In the genomic region with DNA sequence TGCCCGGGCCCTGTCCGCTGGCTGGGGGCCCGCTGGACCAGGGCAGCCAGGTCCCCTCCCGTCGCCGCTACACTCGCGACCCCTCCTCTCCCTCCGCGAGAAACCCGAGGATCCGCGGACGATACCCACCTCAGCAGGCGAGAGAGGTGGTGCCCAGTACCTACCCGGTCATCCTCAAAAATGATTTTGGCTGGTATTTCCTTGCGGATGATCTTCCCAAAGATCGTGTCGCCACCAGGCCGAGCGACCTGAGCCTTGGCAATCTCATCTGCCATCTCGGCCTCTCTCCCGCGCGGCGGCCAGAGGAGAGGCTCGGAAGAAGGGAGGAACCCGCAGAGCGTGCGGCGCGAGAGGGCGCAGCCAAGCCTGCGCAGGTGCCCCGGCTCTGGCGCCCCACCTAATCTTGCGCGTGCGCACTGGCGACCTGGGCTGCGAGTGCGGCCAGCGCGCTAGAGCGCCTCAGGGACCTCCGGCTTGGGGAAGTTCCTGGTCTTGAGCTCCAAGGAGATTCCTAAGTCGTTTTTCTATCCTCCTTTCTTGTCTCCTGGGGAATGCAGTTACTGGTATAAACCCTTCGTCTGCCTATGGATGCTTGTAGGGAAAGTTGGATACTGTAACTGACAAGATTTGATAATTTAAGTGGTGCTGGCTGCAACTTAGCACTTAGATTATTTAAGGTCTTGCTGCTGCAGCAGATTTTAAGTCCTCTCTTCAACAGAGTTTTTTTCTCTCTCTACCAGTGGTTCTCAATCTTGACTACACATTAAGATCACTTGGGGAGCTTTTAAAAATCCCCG, we compare ENCODE assay signal across 8 cellular contexts. TPM values are rescaled to one million over a fixed set of nuclear protein-coding genes. Genes with fewer than 3 reads are reported as not detected.
A peak's percentile ranks its signal among the peaks of the same experiment; 100 is the strongest.
DNase-seq lines count a peak whose midpoint lies in the region; ATAC-seq and TF ChIP-seq lines count a peak whose summit lies in the region.

Gene HINT1, minus strand, starts transcription at position 326 of the 797 bp plus-strand sequence. Its CDS starts 51 bp downstream, at position 275.

- peak within 1 kb of the TSS; percentile 96 for H3K4me3 Mint-ChIP-seq in activated naive CD8-positive, alpha-beta T cell treated with anti-CD3 and anti-CD28 coated beads for 36 hours

- WGBS in tibial nerve, 2 donors = 0 to 1% methylated on average over 27 to 38 of the region's 49 CpGs

- peaks cover 37% of the 10 kb centered on the region for H3K36me3 Mint-ChIP-seq in activated naive CD8-positive, alpha-beta T cell treated with anti-CD3 and anti-CD28 coated beads for 36 hours

- no peaks in the 10 kb centered on the region for H3K27me3 Mint-ChIP-seq in activated naive CD8-positive, alpha-beta T cell treated with anti-CD3 and anti-CD28 coated beads for 36 hours

- H3K4me1 ChIP-seq in parathyroid adenoma = peaks cover 7% of the 10 kb centered on the region
- peaks cover 0 to 33% (median 13%) of the 10 kb centered on the region in 4 donors for H3K4me1 ChIP-seq in tibial nerve

- H3K27ac ChIP-seq in parathyroid adenoma (peak within 1 kb of the TSS; percentile 94), tibial nerve (peak within 1 kb of the TSS; percentile 92 to 99 (median 95))

- H3K4me2 ChIP-seq in parathyroid adenoma (ENCODE audit: low read length) = peak within 1 kb of the TSS; percentile 83

- peak within 1 kb of the TSS; percentile 59 for H3K9ac ChIP-seq in parathyroid adenoma

- no peaks in the 10 kb centered on the region for H3K27me3 ChIP-seq in parathyroid adenoma (ENCODE audit: control insufficient read depth, insufficient read depth, low read length)
- no peaks in the 10 kb centered on the region for H3K27me3 ChIP-seq in tibial nerve

- H3K36me3 ChIP-seq in parathyroid adenoma (ENCODE audit: control insufficient read depth, insufficient read depth, low read length) (no peaks in the 10 kb centered on the region), tibial nerve (peaks cover 0 to 27% (median 17%) of the 10 kb centered on the region in 3 donors)

- peak within 1 kb of the TSS; percentile 68 for H3K4me3 ChIP-seq in GM12864 (ENCODE audit: low read depth, low read length)
- peak within 1 kb of the TSS; percentile 74 for H3K4me3 ChIP-seq in parathyroid adenoma (ENCODE audit: low read depth, low read length)
- peak within 1 kb of the TSS; percentile 66 to 94 (median 72) for H3K4me3 ChIP-seq in tibial nerve

- peak in 1 of 2 donors; percentile 95 for TF ChIP-seq EP300 in tibial nerve (IDR thresholded peaks at IDR 0.05)

- H3K79me2 ChIP-seq in parathyroid adenoma = peaks cover 16% of the 10 kb centered on the region

- H3K9me3 ChIP-seq in parathyroid adenoma (ENCODE audit: control insufficient read depth, low read length) (no peaks in the 10 kb centered on the region), tibial nerve (no peaks in the 10 kb centered on the region)

- TF ChIP-seq CTCF in GM12864 (IDR thresholded peaks at IDR 0.05; ENCODE audit: low read depth, low read length, missing control alignments) (peak; percentile 12), parathyroid adenoma (IDR thresholded peaks at IDR 0.05) (peak; percentile 31), tibial nerve (IDR thresholded peaks at IDR 0.05) (peak in 4 of 5 experiments; percentile 4 to 29 (median 10))

- peak; percentile 74 for ATAC-seq in HG02623 (IDR thresholded peaks at IDR 0.05; ENCODE audit: unreplicated experiment)

- peak; percentile 78 for DNase-seq in GM12864 (ENCODE audit: low read depth)
- peak; percentile 86 for DNase-seq in NCI-H1092 treated with DMSO at 0.1 percent for 48 hours (lab: John Stamatoyannopoulos, UW)
- peak; percentile 85 for DNase-seq in SKM-1 treated with dmso at 0.1 percent for 144 hours (lab: John Stamatoyannopoulos, UW; ENCODE audit: unreplicated experiment)
- DNase-seq in activated naive CD8-positive, alpha-beta T cell treated with anti-CD3 and anti-CD28 coated beads for 36 hours = peak; percentile 96
- peak; percentile 71 to 96 (median 91) for DNase-seq in head of caudate nucleus
- peak; percentile 80 to 82 for DNase-seq in tibial nerve (ENCODE audit: low spot score in 2 of 2)

- intact Hi-C loops in head of caudate nucleus (cut with DNase I) = loop anchor here (2.0 kb wide), 1 partner anchor 252 kb away; no protein-coding TSS in a partner anchor

- H3K4me1 Mint-ChIP-seq in activated naive CD8-positive, alpha-beta T cell treated with anti-CD3 and anti-CD28 coated beads for 36 hours = peaks cover 40% of the 10 kb centered on the region

- H3K9me3 Mint-ChIP-seq in activated naive CD8-positive, alpha-beta T cell treated with anti-CD3 and anti-CD28 coated beads for 36 hours = no peaks in the 10 kb centered on the region

- peak within 1 kb of the TSS; percentile 92 for H2AFZ ChIP-seq in parathyroid adenoma

- peak; percentile 75 to 77 for TF ChIP-seq POLR2A in tibial nerve (IDR thresholded peaks at IDR 0.05)

- peak within 1 kb of the TSS; percentile 99 for H3K27ac Mint-ChIP-seq in activated naive CD8-positive, alpha-beta T cell treated with anti-CD3 and anti-CD28 coated beads for 36 hours

RNA-seq across cellular contexts. Expression of gene HINT1, which starts in this region (rescaled TPM):
- total RNA-seq in activated naive CD8-positive, alpha-beta T cell treated with anti-CD3 and anti-CD28 coated beads for 36 hours = 100 to 1,000 TPM; 324 to 356 TPM
- total RNA-seq in tibial nerve = 100 to 1,000 TPM; 130 to 160 (median 153) TPM

Comparison
In these comparisons a context has a peak if more than half of its experiments do, and no peak if none do; other contexts are left out.
1. Peak in every context shown above with its lines: DNase-seq, ATAC-seq, H3K4me3 ChIP-seq and H3K27ac ChIP-seq.